In the genomic region with DNA sequence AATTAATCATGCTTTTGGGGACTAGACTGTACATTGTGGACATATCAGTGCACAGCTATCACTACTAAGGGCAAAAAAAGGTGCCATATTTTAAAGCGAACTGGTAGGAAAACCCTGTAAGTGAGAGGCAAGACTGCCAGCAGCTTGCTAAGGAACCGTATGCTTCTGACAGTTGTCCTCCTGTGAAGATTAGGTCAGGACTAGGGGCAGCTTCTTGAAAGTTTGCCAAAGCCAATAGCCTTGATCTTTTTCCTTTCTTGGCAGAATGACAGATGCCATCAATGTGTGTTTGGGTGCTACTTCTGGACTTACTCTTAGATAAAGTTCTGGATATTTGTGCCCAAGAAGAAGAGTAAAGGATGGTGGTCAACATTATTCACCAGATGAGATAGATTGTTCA, we compare ENCODE assay signal across 23 cellular contexts.
"Had no signal": no experiment of that assay in that cellular context is flagged by ENCODE, and none has a peak within 500 bp of the region (broad histone marks: within the 10 kb centered on the region; RNA-seq: fewer than 3 reads in every experiment).

No MANE protein-coding gene starts in this region.

- H3K27me3 Mint-ChIP-seq: activated CD4-positive, alpha-beta T cell treated with anti-CD3 and anti-CD28 coated beads for 36 hours; activated naive CD8-positive, alpha-beta T cell treated with anti-CD3 and anti-CD28 coated beads for 36 hours; effector memory CD8-positive, alpha-beta T cell; stimulated activated naive B cell treated with anti-CD40 and anti-IgM and Interleukin-4, amounts not matched to agents 10 μg/mL and 1 μg/mL and 100 μg/mL, for 72 hours had no signal

- H3K4me3 ChIP-seq: cardiac muscle cell, prostate gland, spleen, tibial nerve, uterus had no signal

- H3K27me3 ChIP-seq: cardiac muscle cell, spleen, tibial nerve, uterus had no signal

- H3K27ac ChIP-seq: cardiac muscle cell, prostate gland, spleen, tibial nerve had no signal

- H3K9me3 Mint-ChIP-seq: activated naive CD8-positive, alpha-beta T cell treated with anti-CD3 and anti-CD28 coated beads for 36 hours; activated T-helper 1 cell treated with anti-CD3 and anti-CD28 coated beads, Interleukin-12 subunit alpha, Interleukin-12 subunit beta, Interleukin-2, Interleukin-4 antibody, amounts not matched to agents 30 ng/mL and 10 ng/mL and 1 ng/mL, durations not matched to agents 14 hours and 24 hours and 36 hours; effector memory CD8-positive, alpha-beta T cell; mesothelial cell of epicardium; stimulated activated naive B cell treated with anti-CD40 and anti-IgM and Interleukin-4, amounts not matched to agents 10 μg/mL and 1 μg/mL and 100 μg/mL, for 72 hours; T-helper 1 cell treated with Interleukin-12 subunit alpha and Interleukin-12 subunit beta and Interleukin-4 antibody, amounts not matched to agents 30 μg/mL and 1 μg/mL, for 36 hours had no signal

- H3K4me1 ChIP-seq: prostate gland had no signal

- H3K36me3 Mint-ChIP-seq: mesothelial cell of epicardium; stimulated activated naive B cell treated with anti-CD40 and anti-IgM and Interleukin-4, amounts not matched to agents 10 μg/mL and 1 μg/mL and 100 μg/mL, for 72 hours had no signal

- DNase-seq: activated CD4-positive, alpha-beta T cell treated with anti-CD3 and anti-CD28 coated beads for 36 hours; activated CD4-positive, alpha-beta T cell treated with anti-CD3 and anti-CD28 coated beads, Interleukin-2, amount 50 U/mL, for 48 hours; activated gamma-delta T cell treated with Interleukin-2 at 50 U/mL for 16 hours; activated naive CD8-positive, alpha-beta T cell treated with anti-CD3 and anti-CD28 coated beads for 36 hours; activated T-cell treated with anti-CD3 and anti-CD28 coated beads for 4 hours; amniotic stem cell; effector memory CD8-positive, alpha-beta T cell; hippocampal formation; left cardiac atrium; nephron progenitor cell; occipital lobe; spleen; stimulated activated naive B cell treated with anti-CD40 and anti-IgM and Interleukin-4, amounts not matched to agents 10 μg/mL and 1 μg/mL and 100 μg/mL, for 72 hours; uterus had no signal

- H3K27ac Mint-ChIP-seq: activated CD4-positive, alpha-beta T cell treated with anti-CD3 and anti-CD28 coated beads for 36 hours; activated naive CD8-positive, alpha-beta T cell treated with anti-CD3 and anti-CD28 coated beads for 36 hours; activated T-helper 1 cell treated with anti-CD3 and anti-CD28 coated beads, Interleukin-12 subunit alpha, Interleukin-12 subunit beta, Interleukin-2, Interleukin-4 antibody, amounts not matched to agents 30 ng/mL and 10 ng/mL and 1 ng/mL, durations not matched to agents 14 hours and 24 hours and 36 hours; effector memory CD8-positive, alpha-beta T cell; mesothelial cell of epicardium; nephron progenitor cell; stimulated activated naive B cell treated with anti-CD40 and anti-IgM and Interleukin-4, amounts not matched to agents 10 μg/mL and 1 μg/mL and 100 μg/mL, for 72 hours; T-helper 1 cell treated with Interleukin-12 subunit alpha and Interleukin-12 subunit beta and Interleukin-4 antibody, amounts not matched to agents 30 μg/mL and 1 μg/mL, for 36 hours; WTC11 had no signal

- H3K36me3 ChIP-seq: cardiac muscle cell, prostate gland, spleen, tibial nerve, uterus had no signal

- H3K9me3 ChIP-seq: prostate gland, spleen, tibial nerve, uterus had no signal

- FAIRE-seq: islet of Langerhans had no signal

- ATAC-seq: activated CD4-positive, alpha-beta T cell treated with anti-CD3 and anti-CD28 coated beads for 36 hours; effector memory CD8-positive, alpha-beta T cell; left cardiac atrium; sciatic nerve; stimulated activated naive B cell treated with anti-CD40 and anti-IgM and Interleukin-4, amounts not matched to agents 10 μg/mL and 1 μg/mL and 100 μg/mL, for 72 hours; WTC11 had no signal

- H3K4me1 Mint-ChIP-seq: activated CD4-positive, alpha-beta T cell treated with anti-CD3 and anti-CD28 coated beads for 36 hours had no signal

- H3K4me3 Mint-ChIP-seq: activated CD4-positive, alpha-beta T cell treated with anti-CD3 and anti-CD28 coated beads for 36 hours; activated naive CD8-positive, alpha-beta T cell treated with anti-CD3 and anti-CD28 coated beads for 36 hours; activated T-helper 1 cell treated with anti-CD3 and anti-CD28 coated beads, Interleukin-12 subunit alpha, Interleukin-12 subunit beta, Interleukin-2, Interleukin-4 antibody, amounts not matched to agents 30 ng/mL and 10 ng/mL and 1 ng/mL, durations not matched to agents 14 hours and 24 hours and 36 hours; effector memory CD8-positive, alpha-beta T cell; mesothelial cell of epicardium; nephron progenitor cell; stimulated activated naive B cell treated with anti-CD40 and anti-IgM and Interleukin-4, amounts not matched to agents 10 μg/mL and 1 μg/mL and 100 μg/mL, for 72 hours; T-helper 1 cell treated with Interleukin-12 subunit alpha and Interleukin-12 subunit beta and Interleukin-4 antibody, amounts not matched to agents 30 μg/mL and 1 μg/mL, for 36 hours; WTC11 had no signal
